8 cellular contexts compared by ENCODE assay signal in the genomic region with DNA sequence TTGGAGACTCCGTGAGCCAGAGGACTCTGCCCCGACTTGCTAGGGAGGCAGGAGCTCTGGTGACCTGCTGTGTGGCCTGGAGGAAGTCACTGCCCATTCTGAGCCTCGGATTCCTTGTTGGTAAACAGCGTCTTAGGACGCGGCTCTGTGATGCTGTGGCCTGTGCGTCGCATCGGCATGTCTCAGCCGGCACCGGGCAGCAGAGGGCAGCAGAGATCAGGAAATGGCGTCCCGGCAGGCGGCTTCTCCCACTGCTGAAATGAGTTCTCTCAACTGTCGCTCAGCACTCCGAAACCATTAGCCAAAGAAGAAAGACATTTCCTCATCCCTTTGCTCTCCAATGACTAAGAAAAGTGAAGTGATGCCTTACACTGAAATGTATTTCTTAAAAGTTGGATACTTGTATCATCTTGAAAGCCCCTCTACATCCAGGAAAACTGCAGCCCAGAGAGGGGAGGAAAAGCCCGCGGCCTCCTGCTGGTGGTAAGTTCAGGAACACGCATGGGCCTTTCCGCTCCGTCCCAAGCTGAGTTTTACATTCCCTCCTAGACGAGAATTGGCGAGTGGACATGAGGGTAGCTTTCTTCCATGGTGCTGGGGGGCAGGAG.
DNase-seq lines count a peak whose midpoint lies in the region; ATAC-seq and TF ChIP-seq lines count a peak whose summit lies in the region.

No MANE protein-coding gene starts in this region.

- no peaks in the 10 kb centered on the region for H3K9me3 ChIP-seq in OCI-LY3 (ENCODE audit: insufficient read depth, low read length)

- peak overlapping the region in 3 of 10 donors; percentile 25 to 41 (median 34) for H3K27ac Mint-ChIP-seq in naive thymus-derived CD8-positive, alpha-beta T cell
- H3K27ac Mint-ChIP-seq in stimulated activated memory B cell treated with anti-CD40 and anti-IgM and Interleukin-4, amounts not matched to agents 10 μg/mL and 1 μg/mL and 100 μg/mL, for 72 hours, result no peak overlapping the region

- peaks cover 9 to 48% (median 16%) of the 10 kb centered on the region in 5 donors for H3K27me3 Mint-ChIP-seq in naive thymus-derived CD8-positive, alpha-beta T cell
- H3K27me3 Mint-ChIP-seq in stimulated activated memory B cell treated with anti-CD40 and anti-IgM and Interleukin-4, amounts not matched to agents 10 μg/mL and 1 μg/mL and 100 μg/mL, for 72 hours, result peaks cover 42% of the 10 kb centered on the region

- TF ChIP-seq CTCF in HL-60 (IDR thresholded peaks at IDR 0.05; ENCODE audit: insufficient read depth, low read length) (peak; percentile 72), OCI-LY3 (IDR thresholded peaks at IDR 0.05; ENCODE audit: low read depth, low read length) (peak; percentile 71), epithelial cell of proximal tubule (conservative IDR thresholded peaks at IDR 0.05; ENCODE audit: low read depth, low read length) (peak; percentile 90)

- H3K4me3 ChIP-seq in HL-60 (replicated peaks; ENCODE audit: insufficient read depth, low read length) (no peak overlapping the region), OCI-LY3 (ENCODE audit: low read length) (peak overlapping the region; percentile 60), epithelial cell of proximal tubule (ENCODE audit: low read depth, low read length) (no peak overlapping the region)

- H3K27me3 ChIP-seq in HL-60 (ENCODE audit: insufficient read depth, poor library complexity, severe bottlenecking) (peaks cover 5% of the 10 kb centered on the region), OCI-LY3 (ENCODE audit: low read depth, low read length) (no peaks in the 10 kb centered on the region)

- H3K36me3 Mint-ChIP-seq in naive thymus-derived CD8-positive, alpha-beta T cell, result no peaks in the 10 kb centered on the region
- H3K36me3 Mint-ChIP-seq in stimulated activated memory B cell treated with anti-CD40 and anti-IgM and Interleukin-4, amounts not matched to agents 10 μg/mL and 1 μg/mL and 100 μg/mL, for 72 hours, result no peaks in the 10 kb centered on the region

- DNase-seq in CMK (ENCODE audit: low read depth), result peak; percentile 30
- peak; percentile 46 to 76 for DNase-seq in HL-60 (ENCODE audit: low read depth in 1 of 2, low spot score in 1 of 2)
- DNase-seq in activated T-cell treated with anti-CD3 and anti-CD28 coated beads for 24 hours (ENCODE audit: low read depth), result peak; percentile 73
- peak; percentile 12 for DNase-seq in epithelial cell of proximal tubule (ENCODE audit: low read depth)
- DNase-seq in naive thymus-derived CD8-positive, alpha-beta T cell, result peak; percentile 38 to 75 (median 64)

- H3K27ac ChIP-seq in HL-60 (replicated peaks), result no peak overlapping the region
- no peak overlapping the region for H3K27ac ChIP-seq in OCI-LY3 (ENCODE audit: low read length)

- H3K79me2 ChIP-seq in OCI-LY3 (ENCODE audit: low read length), result no peaks in the 10 kb centered on the region

- H3K4me1 ChIP-seq in OCI-LY3 (ENCODE audit: low read length), result peaks cover 7% of the 10 kb centered on the region; the same call in 1 of the 2 replicates

- H2AFZ ChIP-seq in OCI-LY3 (ENCODE audit: low read depth, low read length), result peak overlapping the region; percentile 66; the same call in 1 of the 2 replicates

- H4K20me1 ChIP-seq in OCI-LY3 (ENCODE audit: insufficient read depth, low read length), result no peaks in the 10 kb centered on the region

- H3K4me1 Mint-ChIP-seq in naive thymus-derived CD8-positive, alpha-beta T cell, result peaks cover 3 to 7% (median 7%) of the 10 kb centered on the region in 4 donors
- peaks cover 6% of the 10 kb centered on the region for H3K4me1 Mint-ChIP-seq in stimulated activated memory B cell treated with anti-CD40 and anti-IgM and Interleukin-4, amounts not matched to agents 10 μg/mL and 1 μg/mL and 100 μg/mL, for 72 hours

- peak overlapping the region in 7 of 10 donors; percentile 24 to 48 (median 33) for H3K4me3 Mint-ChIP-seq in naive thymus-derived CD8-positive, alpha-beta T cell
- H3K4me3 Mint-ChIP-seq in stimulated activated memory B cell treated with anti-CD40 and anti-IgM and Interleukin-4, amounts not matched to agents 10 μg/mL and 1 μg/mL and 100 μg/mL, for 72 hours, result no peak overlapping the region

- peak overlapping the region; percentile 9; the same call in 1 of the 2 replicates for H3K9ac ChIP-seq in OCI-LY3 (ENCODE audit: low read length)

- peaks cover 0 to 6% (median 0%) of the 10 kb centered on the region in 9 donors for H3K9me3 Mint-ChIP-seq in naive thymus-derived CD8-positive, alpha-beta T cell
- H3K9me3 Mint-ChIP-seq in stimulated activated memory B cell treated with anti-CD40 and anti-IgM and Interleukin-4, amounts not matched to agents 10 μg/mL and 1 μg/mL and 100 μg/mL, for 72 hours, result peaks cover 3% of the 10 kb centered on the region

- no peaks in the 10 kb centered on the region for H3K36me3 ChIP-seq in OCI-LY3 (replicated peaks; ENCODE audit: low read depth, low read length)

- H3K4me2 ChIP-seq in OCI-LY3 (ENCODE audit: low read length), result peak overlapping the region; percentile 66

- POLR2A ChIA-PET in naive thymus-derived CD8-positive, alpha-beta T cell (lab: Charles Lee), result no interaction called here

- ATAC-seq in GM19455 (IDR thresholded peaks at IDR 0.05; ENCODE audit: unreplicated experiment), result peak; percentile 91
- peak; percentile 78 to 87 for ATAC-seq in naive thymus-derived CD8-positive, alpha-beta T cell
- ATAC-seq in stimulated activated memory B cell treated with anti-CD40 and anti-IgM and Interleukin-4, amounts not matched to agents 10 μg/mL and 1 μg/mL and 100 μg/mL, for 72 hours, result peak; percentile 86

Comparison
In these comparisons a context has a peak if more than half of its experiments do, and no peak if none do; other contexts are left out.
1. DNase-seq: peak in every context shown above with its lines; median percentile 73 in activated T-cell treated with anti-CD3 and anti-CD28 coated beads for 24 hours; 64 in naive thymus-derived CD8-positive, alpha-beta T cell; 61 in HL-60; 30 in CMK; 12 in epithelial cell of proximal tubule.